8 cellular contexts compared by ENCODE assay signal in the genomic region with DNA sequence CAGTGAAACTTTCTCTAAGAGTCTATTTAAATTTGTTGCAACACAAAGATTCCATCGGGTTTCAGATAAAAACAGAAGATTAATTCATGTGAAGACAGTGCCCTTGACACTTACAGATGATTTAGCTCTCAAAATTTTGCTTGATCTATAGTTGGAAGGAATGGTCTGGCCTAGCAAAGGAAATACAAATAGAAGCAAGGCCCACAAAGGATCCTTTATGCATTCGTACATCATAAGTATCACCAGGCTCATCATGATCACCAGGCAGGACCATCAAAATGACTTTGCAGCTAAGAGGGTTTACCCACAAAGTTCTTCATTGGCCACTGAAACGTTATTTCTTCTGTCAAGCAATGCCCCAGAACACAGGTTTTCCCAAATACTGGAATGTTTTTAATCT.
"Had no signal": no experiment of that assay in that cellular context is flagged by ENCODE, and none has a peak within 500 bp of the region (broad histone marks: within the 10 kb centered on the region; RNA-seq: fewer than 3 reads in every experiment).

No MANE protein-coding gene starts in this region.

- ATAC-seq: GM23338, HCT116 had no signal

- DNase-seq: GM23248, GOT3, H7, H9, HCEC 1CT, HFFc6 had no signal
